Comparison of ENCODE assay signal across 9 cellular contexts in genomic region chr17:16872836-16873653, GRCh38.
DNase-seq lines count a peak whose midpoint lies in the region; ATAC-seq and TF ChIP-seq lines count a peak whose summit lies in the region.
"Had no signal": no experiment of that assay in that cellular context is flagged by ENCODE, and none has a peak within 500 bp of the region (broad histone marks: within the 10 kb centered on the region; RNA-seq: fewer than 3 reads in every experiment).

No MANE protein-coding gene starts in this region.

- no peaks in the 10 kb centered on the region for H3K9me3 ChIP-seq in GM23248 (ENCODE audit: low read depth)
- H3K9me3 ChIP-seq in ovary: peaks cover 0 to 3% of the 10 kb centered on the region in 2 donors
- H3K9me3 ChIP-seq: thyroid gland had no signal

- no peak overlapping the region for H2BK5ac ChIP-seq in mesendoderm (ENCODE audit: low read length)

- H3K27me3 ChIP-seq in BJ (ENCODE audit: control insufficient read depth, insufficient read depth, low read length): peaks cover 3% of the 10 kb centered on the region
- peaks cover 14% of the 10 kb centered on the region for H3K27me3 ChIP-seq in GM23248 (replicated peaks; ENCODE audit: insufficient read depth)
- no peaks in the 10 kb centered on the region for H3K27me3 ChIP-seq in mesendoderm (ENCODE audit: insufficient read depth, low read length, poor library complexity)
- no peaks in the 10 kb centered on the region for H3K27me3 ChIP-seq in ovary
- H3K27me3 ChIP-seq: thyroid gland had no signal

- H4K5ac ChIP-seq in mesendoderm (ENCODE audit: low read length): no peak overlapping the region

- H3F3A ChIP-seq in GM23248 (ENCODE audit: insufficient read depth): no peaks in the 10 kb centered on the region

- no peak overlapping the region for H3K56ac ChIP-seq in mesendoderm (ENCODE audit: low read length)

- H3K79me2 ChIP-seq in GM23248 (ENCODE audit: insufficient read depth) (no peaks in the 10 kb centered on the region), mesendoderm (ENCODE audit: control insufficient read depth, insufficient read depth, low read length) (no peaks in the 10 kb centered on the region)

- H3K4me1 ChIP-seq in GM23248 (ENCODE audit: insufficient read depth) (no peaks in the 10 kb centered on the region), mesendoderm (ENCODE audit: control insufficient read depth, low read depth, low read length) (no peaks in the 10 kb centered on the region), ovary (ENCODE audit: insufficient read depth) (no peaks in the 10 kb centered on the region)
- H3K4me1 ChIP-seq: thyroid gland had no signal

- peak; percentile 68 for TF ChIP-seq CTCF in BJ (IDR thresholded peaks at IDR 0.05; ENCODE audit: insufficient read depth, low read depth, low read length)
- peak; percentile 59 for TF ChIP-seq CTCF in RWPE1 (conservative IDR thresholded peaks at IDR 0.05; ENCODE audit: low read depth)
- no peak for TF ChIP-seq CTCF in ovary (IDR thresholded peaks at IDR 0.05)

- H2BK15ac ChIP-seq in mesendoderm (replicated peaks; ENCODE audit: low read depth): no peak overlapping the region

- ATAC-seq in GM18909 (IDR thresholded peaks at IDR 0.05; ENCODE audit: poor library complexity, unreplicated experiment): no peak

- H3K36me3 ChIP-seq in BJ (ENCODE audit: control insufficient read depth, insufficient read depth, low read length) (no peaks in the 10 kb centered on the region), GM23248 (ENCODE audit: low read depth) (no peaks in the 10 kb centered on the region), mesendoderm (ENCODE audit: control insufficient read depth, insufficient read depth, low read length) (no peaks in the 10 kb centered on the region), ovary (no peaks in the 10 kb centered on the region)
- H3K36me3 ChIP-seq: thyroid gland had no signal

- in situ Hi-C loops in GM23248 (cut with MboI) (no loop called here), T47D (cut with HindIII; ENCODE audit: low pct_unique_long_range_greater_than_20kb, low sequenced_read_pairs) (no loop called here)

- TF ChIP-seq POLR2A in ovary (IDR thresholded peaks at IDR 0.05): no peak

- no peaks in the 10 kb centered on the region for H3K9me2 ChIP-seq in GM23248 (ENCODE audit: insufficient read depth)

- CTCF ChIA-PET in BJ (lab: Yijun Ruan, JAX): no interaction called here
- CTCF ChIA-PET in RWPE1 (lab: Yijun Ruan, JAX): no interaction called here

- H3K4ac ChIP-seq in mesendoderm (ENCODE audit: low read depth, low read length): no peak overlapping the region

- no peak overlapping the region for H3K23ac ChIP-seq in mesendoderm (ENCODE audit: low read length)

- H3K18ac ChIP-seq in mesendoderm (ENCODE audit: low read length): no peak overlapping the region

- no peak overlapping the region for H3K9ac ChIP-seq in GM23248
- H3K9ac ChIP-seq in mesendoderm (ENCODE audit: low read length): no peak overlapping the region

- H2BK120ac ChIP-seq in mesendoderm (ENCODE audit: low read depth, low read length): peak overlapping the region; percentile 63

- H4K8ac ChIP-seq in mesendoderm (ENCODE audit: low read depth, low read length): no peak overlapping the region

- H4K20me1 ChIP-seq in GM23248 (ENCODE audit: insufficient read depth): no peaks in the 10 kb centered on the region

- no peak overlapping the region for H2AFZ ChIP-seq in GM23248

- POLR2A ChIA-PET in BJ (lab: Charles Lee) (no interaction called here), RWPE1 (lab: Yijun Ruan, JAX; ENCODE audit: low non-redundant PET) (no interaction called here)

- intact Hi-C loops in ovary (cut with DNase I): no loop called here

- H3K4me2 ChIP-seq in GM23248 (ENCODE audit: unreplicated experiment): no peak overlapping the region
- H3K4me2 ChIP-seq in mesendoderm (ENCODE audit: low read length): no peak overlapping the region

- no peak overlapping the region for H3K4me3 ChIP-seq in BJ (ENCODE audit: low read depth, low read length)
- H3K4me3 ChIP-seq in GM23248: no peak overlapping the region
- no peak overlapping the region for H3K4me3 ChIP-seq in mesendoderm (ENCODE audit: low read length)
- H3K4me3 ChIP-seq in ovary: no peak overlapping the region
- H3K4me3 ChIP-seq: thyroid gland had no signal

- no peaks in the 10 kb centered on the region for H3K79me1 ChIP-seq in mesendoderm (ENCODE audit: low read length)

- no peak overlapping the region for H2AK5ac ChIP-seq in mesendoderm (ENCODE audit: low read length)

- H3K27ac ChIP-seq in GM23248 (no peak overlapping the region), RWPE1 (no peak overlapping the region), mesendoderm (ENCODE audit: low read depth, low read length) (no peak overlapping the region), ovary (no peak overlapping the region)
- H3K27ac ChIP-seq: thyroid gland had no signal

- 31 to 32% methylated on average over 11 to 12 of the region's 12 CpGs for WGBS in GM23248 (ENCODE audit: low coverage in 1 of 2, low lambda C conversion rate in 2 of 2, missing lambda C conversion rate in 2 of 2), 2 experiments
- no CpG with 5 or more reads among the region's 12 CpGs for WGBS in mesendoderm (ENCODE audit: extremely low coverage, insufficient coverage, low lambda C conversion rate)
- WGBS in ovary, 3 donors: 43 to 54% (median 47%) methylated on average over 11 to 12 of the region's 12 CpGs

- DNase-seq in BJ (ENCODE audit: low read depth): no peak
- peak; percentile 55 for DNase-seq in GM23248
- peak; percentile 56 for DNase-seq in RWPE1 (ENCODE audit: low spot score)
- peak; percentile 30 to 38 for DNase-seq in T47D (ENCODE audit: low read depth in 1 of 2, low spot score in 1 of 2)
- DNase-seq in mesendoderm: peak; percentile 61
- DNase-seq in anterior cingulate cortex (lab: John Stamatoyannopoulos, UW): no peak
- DNase-seq in ovary: no peak

- TF ChIP-seq EP300 in ovary (IDR thresholded peaks at IDR 0.05): no peak

Comparison
In these comparisons a context has a peak if more than half of its experiments do, and no peak if none do; other contexts are left out.
1. DNase-seq: peak in GM23248 (single experiment), RWPE1 (single experiment), T47D (2 of 2) and mesendoderm (single experiment); none in BJ (single experiment), anterior cingulate cortex (0 of 58) and ovary (0 of 5).
2. CTCF ChIP-seq: peak in BJ (single experiment) and RWPE1 (single experiment); none in ovary (0 of 3).